ENCODE assay signal across 11 cellular contexts in the genomic region with DNA sequence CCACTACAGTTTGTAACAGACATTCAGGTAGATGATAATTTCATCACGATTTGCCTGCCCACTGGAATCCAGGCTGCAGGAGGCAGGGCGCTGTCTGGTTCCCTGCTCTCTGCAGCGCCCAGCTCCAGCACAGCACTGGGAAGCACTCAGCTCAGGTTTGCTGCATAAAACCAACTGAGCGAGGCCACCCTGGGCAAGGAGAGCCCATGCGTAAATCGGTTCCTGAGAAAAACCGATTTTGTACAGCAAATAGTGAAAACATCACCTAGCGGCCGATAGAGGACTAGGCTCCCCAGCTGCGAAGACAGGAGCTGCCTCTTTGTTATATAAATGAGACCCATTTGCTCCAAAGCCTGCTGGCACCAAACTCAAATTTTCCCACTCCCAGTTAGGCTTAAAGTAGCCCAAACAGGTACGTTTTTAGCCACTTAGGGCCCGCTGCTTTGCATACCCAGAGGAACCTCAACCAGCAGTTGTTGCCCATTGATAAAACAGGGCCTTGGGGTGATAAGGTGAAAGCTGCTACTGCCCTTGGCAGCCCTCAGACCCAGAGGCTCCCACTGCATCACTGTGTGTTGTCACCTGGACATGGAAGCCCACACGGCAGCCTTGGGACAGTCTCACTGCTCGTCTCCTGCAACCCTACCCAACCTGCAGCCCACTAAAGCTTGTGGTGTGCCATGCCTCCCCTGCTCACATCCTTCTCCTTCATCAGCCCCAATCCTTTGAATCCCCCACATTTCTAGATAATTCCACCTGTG. TPM values are rescaled to one million over a fixed set of nuclear protein-coding genes. Genes with fewer than 3 reads are reported as not detected.
DNase-seq lines count a peak whose midpoint lies in the region; ATAC-seq and TF ChIP-seq lines count a peak whose summit lies in the region.
"Had no signal": no experiment of that assay in that cellular context is flagged by ENCODE, and none has a peak within 500 bp of the region (broad histone marks: within the 10 kb centered on the region; RNA-seq: fewer than 3 reads in every experiment).

No MANE protein-coding gene starts in this region.

- no peak overlapping the region for H3K4ac ChIP-seq in mesendoderm (ENCODE audit: low read depth, low read length)

- no peak overlapping the region for H3K27ac Mint-ChIP-seq in stimulated activated naive B cell treated with anti-CD40 and anti-IgM and Interleukin-4, amounts not matched to agents 10 μg/mL and 1 μg/mL and 100 μg/mL, for 72 hours

- no peak for DNase-seq in AG09309 (ENCODE audit: low read depth)
- DNase-seq in HT-29 (ENCODE audit: low spot score), result peak; percentile 37
- peak; percentile 28 for DNase-seq in astrocyte of the hippocampus (ENCODE audit: low read depth, low spot score)
- peak; percentile 53 for DNase-seq in mesendoderm
- no peak for DNase-seq in MV-4-11 (lab: John Stamatoyannopoulos, UW)
- no peak for DNase-seq in stimulated activated naive B cell treated with anti-CD40 and anti-IgM and Interleukin-4, amounts not matched to agents 10 μg/mL and 1 μg/mL and 100 μg/mL, for 72 hours
- no peak for DNase-seq in D341Med (ENCODE audit: low spot score)
- DNase-seq: DMS79, kidney glomerular epithelial cell had no signal

- no peaks in the 10 kb centered on the region for H3K79me1 ChIP-seq in mesendoderm (ENCODE audit: low read length)

- H3K4me3 Mint-ChIP-seq in stimulated activated naive B cell treated with anti-CD40 and anti-IgM and Interleukin-4, amounts not matched to agents 10 μg/mL and 1 μg/mL and 100 μg/mL, for 72 hours, result no peak overlapping the region

- no peak overlapping the region for H3K18ac ChIP-seq in mesendoderm (ENCODE audit: low read length)

- no peaks in the 10 kb centered on the region for H3K79me2 ChIP-seq in mesendoderm (ENCODE audit: control insufficient read depth, insufficient read depth, low read length)

- H2BK120ac ChIP-seq in mesendoderm (ENCODE audit: low read depth, low read length), result no peak overlapping the region

- H3K23ac ChIP-seq in mesendoderm (ENCODE audit: low read length), result no peak overlapping the region

- H3K56ac ChIP-seq in mesendoderm (ENCODE audit: low read length), result peak overlapping the region; percentile 61

- peak; percentile 35 for TF ChIP-seq CTCF in AG09309 (IDR thresholded peaks at IDR 0.05; ENCODE audit: control insufficient read depth, insufficient read depth, low read depth, low read length, missing control alignments)

- no peak for ATAC-seq in stimulated activated naive B cell treated with anti-CD40 and anti-IgM and Interleukin-4, amounts not matched to agents 10 μg/mL and 1 μg/mL and 100 μg/mL, for 72 hours (replicated peaks)
- ATAC-seq in esophagus mucosa, result no peak

- no peak overlapping the region for H2BK5ac ChIP-seq in mesendoderm (ENCODE audit: low read length)

- no peaks in the 10 kb centered on the region for H3K27me3 ChIP-seq in mesendoderm (ENCODE audit: insufficient read depth, low read length, poor library complexity)

- H2AK5ac ChIP-seq in mesendoderm (ENCODE audit: low read length), result no peak overlapping the region

- WGBS in mesendoderm (ENCODE audit: extremely low coverage, insufficient coverage, low lambda C conversion rate), result no CpG with 5 or more reads among the region's 14 CpGs

- H3K4me2 ChIP-seq in mesendoderm (ENCODE audit: low read length), result no peak overlapping the region

- H3K9me3 Mint-ChIP-seq in stimulated activated naive B cell treated with anti-CD40 and anti-IgM and Interleukin-4, amounts not matched to agents 10 μg/mL and 1 μg/mL and 100 μg/mL, for 72 hours, result no peaks in the 10 kb centered on the region

- H3K36me3 ChIP-seq in mesendoderm (ENCODE audit: control insufficient read depth, insufficient read depth, low read length), result no peaks in the 10 kb centered on the region

- no peak overlapping the region for H4K8ac ChIP-seq in mesendoderm (ENCODE audit: low read depth, low read length)

- H2BK15ac ChIP-seq in mesendoderm (replicated peaks; ENCODE audit: low read depth), result no peak overlapping the region

- H3K4me3 ChIP-seq in AG09309 (ENCODE audit: control insufficient read depth, low read depth, low read length) (no peak overlapping the region), mesendoderm (ENCODE audit: low read length) (no peak overlapping the region)

- no peak overlapping the region for H3K9ac ChIP-seq in mesendoderm (ENCODE audit: low read length)

- H3K36me3 Mint-ChIP-seq in stimulated activated naive B cell treated with anti-CD40 and anti-IgM and Interleukin-4, amounts not matched to agents 10 μg/mL and 1 μg/mL and 100 μg/mL, for 72 hours, result no peaks in the 10 kb centered on the region

- H3K4me1 Mint-ChIP-seq in stimulated activated naive B cell treated with anti-CD40 and anti-IgM and Interleukin-4, amounts not matched to agents 10 μg/mL and 1 μg/mL and 100 μg/mL, for 72 hours, result peaks cover 0 to 10% of the 10 kb centered on the region in 2 donors

- no peak overlapping the region for H3K27ac ChIP-seq in mesendoderm (ENCODE audit: low read depth, low read length)

- H3K4me1 ChIP-seq in mesendoderm (ENCODE audit: control insufficient read depth, low read depth, low read length), result no peaks in the 10 kb centered on the region

- H3K27me3 Mint-ChIP-seq in stimulated activated naive B cell treated with anti-CD40 and anti-IgM and Interleukin-4, amounts not matched to agents 10 μg/mL and 1 μg/mL and 100 μg/mL, for 72 hours, result peaks cover 36 to 38% of the 10 kb centered on the region in 2 donors

- no peak overlapping the region for H4K5ac ChIP-seq in mesendoderm (ENCODE audit: low read length)

RNA-seq across cellular contexts. Expression of gene ALDH1L1, which starts 47.5 kb away (rescaled TPM):
- 4.9 and 7.4 TPM in 2 replicates for total RNA-seq in HT-29 (2014; rRNA removed; shearing (Covaris generic))
- polyA plus RNA-seq in mesendoderm (2013, experiment 1 of 2), result 0.31 TPM
- 0.31 TPM for polyA plus RNA-seq in mesendoderm (2013, experiment 2 of 2)
- 4.5 TPM for total RNA-seq in esophagus mucosa
- total RNA-seq: T-helper 1 cell treated with Interleukin-12 subunit alpha and Interleukin-12 subunit beta and Interleukin-4 antibody, amounts not matched to agents 30 ng/mL and 1 ng/mL, for 36 hours had no signal

RNA-seq across cellular contexts. Expression of gene SLC41A3, which starts 49.0 kb away (rescaled TPM):
- 97.9 and 117 TPM in 2 replicates for total RNA-seq in HT-29 (2014; rRNA removed; shearing (Covaris generic))
- polyA plus RNA-seq in mesendoderm (2013, experiment 1 of 2), result 25.6 TPM
- 26.0 TPM for polyA plus RNA-seq in mesendoderm (2013, experiment 2 of 2)
- total RNA-seq in esophagus mucosa, result 22.9 TPM

Comparison
In these comparisons a context has a peak if more than half of its experiments do, and no peak if none do; other contexts are left out.
1. DNase-seq: peak in HT-29 (single experiment), astrocyte of the hippocampus (single experiment) and mesendoderm (single experiment); none in AG09309 (single experiment), MV-4-11 (single experiment), stimulated activated naive B cell treated with anti-CD40 and anti-IgM and Interleukin-4, amounts not matched to agents 10 μg/mL and 1 μg/mL and 100 μg/mL, for 72 hours (single experiment) and D341Med (single experiment).